ENCODE assay signal across 16 cellular contexts in genomic region chr2:96625571-96626552, GRCh38. TPM values are rescaled to one million over a fixed set of nuclear protein-coding genes. Genes with fewer than 3 reads are reported as not detected.
A peak's percentile ranks its signal among the peaks of the same experiment; 100 is the strongest.
DNase-seq lines count a peak whose midpoint lies in the region; ATAC-seq, FAIRE-seq and TF ChIP-seq lines count a peak whose summit lies in the region.
"Had no signal": no experiment of that assay in that cellular context is flagged by ENCODE, and none has a peak within 500 bp of the region (broad histone marks: within the 10 kb centered on the region; RNA-seq: fewer than 3 reads in every experiment).

No MANE protein-coding gene starts in this region.

- no peaks in the 10 kb centered on the region for H3K79me2 ChIP-seq in HepG2 (ENCODE audit: insufficient read depth, low read length)

- no peaks in the 10 kb centered on the region for H3K27me3 Mint-ChIP-seq in nephron (ENCODE audit: low read depth)
- H3K27me3 Mint-ChIP-seq in activated T-helper 17 cell treated with anti-CD3 and anti-CD28 coated beads, Interleukin-2, amount 50 U/mL, for 72 hours = no peaks in the 10 kb centered on the region

- TF ChIP-seq CTCF in HepG2 (CRISPR knock-in tag; IDR thresholded peaks at IDR 0.05) (no peak), right lobe of liver (IDR thresholded peaks at IDR 0.05) (no peak), nephron (IDR thresholded peaks at IDR 0.05; ENCODE audit: unreplicated experiment in 3 of 3) (no peak)

- TF ChIP-seq RAD21 in HepG2 (CRISPR knock-in tag; IDR thresholded peaks at IDR 0.05) = no peak

- in situ Hi-C loops in HepG2 (cut with HindIII; ENCODE audit: extremely low pct_ligation_motif_present, low pct_unique_long_range_greater_than_20kb) = no loop called here

- no peak overlapping the region for H3K4me3 Mint-ChIP-seq in nephron
- H3K4me3 Mint-ChIP-seq in activated T-helper 17 cell treated with anti-CD3 and anti-CD28 coated beads, Interleukin-2, amount 50 U/mL, for 72 hours = no peak overlapping the region
- H3K4me3 Mint-ChIP-seq: GM23338, neural progenitor cell had no signal

- no peak for FAIRE-seq in HepG2 (lab: Jason Lieb, UNC)

- no peak for TF ChIP-seq POLR2A in HepG2 (IDR thresholded peaks at IDR 0.05; ENCODE audit: insufficient read depth in 1 of 2, low read depth in 2 of 2, low read length in 2 of 2)
- TF ChIP-seq POLR2A in right lobe of liver (IDR thresholded peaks at IDR 0.05) = no peak
- TF ChIP-seq POLR2A in erythroblast (IDR thresholded peaks at IDR 0.05; ENCODE audit: low read length) = no peak

- ATAC-seq in HepG2 (no peak), right lobe of liver (no peak), GM21381 (IDR thresholded peaks at IDR 0.05; ENCODE audit: unreplicated experiment) (no peak)
- ATAC-seq in activated T-helper 17 cell treated with anti-CD3 and anti-CD28 coated beads, Interleukin-2, amount 50 U/mL, for 72 hours (replicated peaks) = no peak
- ATAC-seq: GM23338, left lobe of liver had no signal

- intact Hi-C loops in HepG2 (cut with micrococcal nuclease; ENCODE audit: unreplicated experiment) (no loop called here), right lobe of liver (cut with DNase I) (no loop called here)

- H3K4me1 Mint-ChIP-seq in nephron = peaks cover 17% of the 10 kb centered on the region
- peaks cover 13% of the 10 kb centered on the region for H3K4me1 Mint-ChIP-seq in activated T-helper 17 cell treated with anti-CD3 and anti-CD28 coated beads, Interleukin-2, amount 50 U/mL, for 72 hours
- H3K4me1 Mint-ChIP-seq: GM23338 had no signal

- H3K9me3 ChIP-seq in HepG2 (ENCODE audit: low read length) = no peaks in the 10 kb centered on the region
- no peaks in the 10 kb centered on the region for H3K9me3 ChIP-seq in right lobe of liver

- H3K9ac ChIP-seq in HepG2 (ENCODE audit: insufficient read depth, low read depth, low read length) = no peak overlapping the region
- H3K9ac ChIP-seq: neural progenitor cell had no signal

- H3K4me3 ChIP-seq in HepG2 (replicated peaks in 1 of 3; ENCODE audit: insufficient read depth in 1 of 3, low read depth in 2 of 3, low read length in 3 of 3) = no peak overlapping the region
- H3K4me3 ChIP-seq in right lobe of liver = no peak overlapping the region
- H3K4me3 ChIP-seq: GM23338, neural progenitor cell had no signal

- TF ChIP-seq EP300 in HepG2 (IDR thresholded peaks at IDR 0.05; ENCODE audit: low read depth in 2 of 2, low read length in 2 of 2) (no peak), HepG2 (CRISPR knock-in tag; IDR thresholded peaks at IDR 0.05; ENCODE audit: borderline replicate concordance) (no peak)

- peaks cover 63% of the 10 kb centered on the region for H3K36me3 Mint-ChIP-seq in nephron (ENCODE audit: low read depth)
- peaks cover 94% of the 10 kb centered on the region for H3K36me3 Mint-ChIP-seq in activated T-helper 17 cell treated with anti-CD3 and anti-CD28 coated beads, Interleukin-2, amount 50 U/mL, for 72 hours (ENCODE audit: low read depth)

- peaks cover 15% of the 10 kb centered on the region for H3K4me1 ChIP-seq in HepG2 (ENCODE audit: insufficient read depth, low read length)
- H3K4me1 ChIP-seq in right lobe of liver = peaks cover 0 to 3% (median 0%) of the 10 kb centered on the region in 4 donors
- H3K4me1 ChIP-seq: neural progenitor cell had no signal

- WGBS in HepG2 (ENCODE audit: low lambda C conversion rate) = 89% methylated on average over 5 of the region's 5 CpGs
- 60% methylated on average over 5 of the region's 5 CpGs for WGBS in right lobe of liver (ENCODE audit: insufficient coverage, low coverage, low lambda C conversion rate, missing lambda C conversion rate)

- CTCF ChIA-PET in HepG2 (lab: Yijun Ruan, JAX; ENCODE audit: low intra/inter-chr PET ratio, low total read pairs) = no interaction called here

- H3K27ac Mint-ChIP-seq in nephron = peak overlapping the region; percentile 20 to 79 (median 78)
- no peak overlapping the region for H3K27ac Mint-ChIP-seq in activated T-helper 17 cell treated with anti-CD3 and anti-CD28 coated beads, Interleukin-2, amount 50 U/mL, for 72 hours
- H3K27ac Mint-ChIP-seq: GM23338, neural progenitor cell had no signal

- H4K20me1 ChIP-seq in HepG2 (ENCODE audit: insufficient read depth, low read length) = no peaks in the 10 kb centered on the region

- H3K9me3 Mint-ChIP-seq in nephron = no peaks in the 10 kb centered on the region
- H3K9me3 Mint-ChIP-seq in activated T-helper 17 cell treated with anti-CD3 and anti-CD28 coated beads, Interleukin-2, amount 50 U/mL, for 72 hours = no peaks in the 10 kb centered on the region
- H3K9me3 Mint-ChIP-seq: GM23338, neural progenitor cell had no signal

- H3K4me2 ChIP-seq in HepG2 (ENCODE audit: low read depth, low read length) = no peak overlapping the region
- H3K4me2 ChIP-seq: GM23338, neural progenitor cell had no signal

- H3K27ac ChIP-seq in HepG2 (ENCODE audit: extremely low read length, insufficient read depth, low read length) (no peak overlapping the region), right lobe of liver (no peak overlapping the region)
- H3K27ac ChIP-seq: neural progenitor cell had no signal

- DNase-seq in HepG2 (ENCODE audit: low spot score) (no peak), right lobe of liver (no peak), dermis blood vessel endothelial cell (peak; percentile 50), erythroblast (lab: John Stamatoyannopoulos, UW) (no peak), NCI-H1105 treated with DMSO at 0.1 percent for 48 hours (lab: John Stamatoyannopoulos, UW) (no peak)
- DNase-seq: activated CD4-positive, alpha-beta T cell treated with anti-CD3 and anti-CD28 coated beads, Interleukin-2, amount 50 U/mL, for 1 hour; hippocampal formation; NCI-H146; NCI-H748 treated with DMSO at 0.1 percent for 48 hours had no signal

- H3K36me3 ChIP-seq in HepG2 (replicated peaks in 1 of 2; ENCODE audit: control insufficient read depth in 1 of 2, insufficient read depth in 2 of 2, low read length in 2 of 2) (peaks cover 3 to 59% of the 10 kb centered on the region in 2 experiments), right lobe of liver (peaks cover 0 to 24% (median 8%) of the 10 kb centered on the region in 4 donors)

- no peak overlapping the region for H2AFZ ChIP-seq in HepG2 (ENCODE audit: low read length)
- H2AFZ ChIP-seq: GM23338, neural progenitor cell had no signal

- BruUV-seq in HepG2 (replicated peaks; lab: Mats Ljungman, UMichigan) = no TSS peak

- POLR2A ChIA-PET in HepG2 (lab: Yijun Ruan, JAX) = no interaction called here

- H3K27me3 ChIP-seq in HepG2 (ENCODE audit: control insufficient read depth in 1 of 2, insufficient read depth in 2 of 2, low read length in 2 of 2) (no peaks in the 10 kb centered on the region), right lobe of liver (no peaks in the 10 kb centered on the region)
- H3K27me3 ChIP-seq: neural progenitor cell had no signal

RNA-seq across cellular contexts. Expression of gene KANSL3, which starts 12.2 kb away (rescaled TPM):
- total RNA-seq in HepG2 (2016; rRNA removed; fragmentation: Illumina TruSeq; extraction: Trizol) = 37.3 and 43.9 TPM in 2 replicates
- total RNA-seq in HepG2 (2016; cell fraction: cytosol; rRNA removed; fragmentation: Illumina TruSeq; extraction: Trizol; ENCODE audit: low read depth) = 7.8 and 8.3 TPM in 2 replicates
- total RNA-seq in HepG2 (2016; cell fraction: insoluble cytoplasmic fraction; rRNA removed; fragmentation: Illumina TruSeq; extraction: Trizol) = 35.6 and 36.6 TPM in 2 replicates
- 26.4 and 26.5 TPM in 2 replicates for total RNA-seq in HepG2 (2016; cell fraction: membrane; rRNA removed; fragmentation: Illumina TruSeq; extraction: Trizol)
- total RNA-seq in HepG2 (2016; cell fraction: nucleus; rRNA removed; fragmentation: Illumina TruSeq; extraction: Trizol) = 40.0 and 44.1 TPM in 2 replicates
- polyA plus RNA-seq in HepG2 (2011; rRNA removed) = 20.8 and 28.2 TPM in 2 replicates
- 17.0 and 17.8 TPM in 2 replicates for polyA plus RNA-seq in HepG2 (2011; cell fraction: cytosol; rRNA removed)
- polyA plus RNA-seq in HepG2 (2011; cell fraction: nucleus; rRNA removed) = 63.0 and 65.8 TPM in 2 replicates
- 28.9 and 35.1 TPM in 2 replicates for polyA plus RNA-seq in HepG2 (2012)
- 3.4 TPM in 2 replicates for polyA plus RNA-seq in HepG2 (2016; cell fraction: cytosol; fragmentation: Illumina TruSeq; extraction: Trizol; ENCODE audit: low read depth)
- 26.9 and 34.3 TPM in 2 replicates for polyA plus RNA-seq in HepG2 (2016; cell fraction: insoluble cytoplasmic fraction; fragmentation: Illumina TruSeq; extraction: Trizol; ENCODE audit: low read depth)
- 12.0 and 12.5 TPM in 2 replicates for polyA plus RNA-seq in HepG2 (2016; cell fraction: membrane; fragmentation: Illumina TruSeq; extraction: Trizol; ENCODE audit: low read depth)
- polyA plus RNA-seq in HepG2 (2016; cell fraction: nucleus; fragmentation: Illumina TruSeq; extraction: Trizol; ENCODE audit: insufficient read depth, low read depth) = 50.8 and 58.3 TPM in 2 replicates
- 85.2 and 180 TPM in 2 replicates for polyA minus RNA-seq in HepG2 (2011; rRNA and poly(A)+ RNA removed; ENCODE audit: low replicate concordance)
- polyA minus RNA-seq in HepG2 (2011; cell fraction: cytosol; rRNA and poly(A)+ RNA removed) = 19.0 and 20.2 TPM in 2 replicates
- polyA minus RNA-seq in HepG2 (2011; cell fraction: nucleus; rRNA and poly(A)+ RNA removed) = 73.1 and 81.1 TPM in 2 replicates
- 10 to 100 TPM; 17.3 to 29.3 (median 21.6) TPM for total RNA-seq in right lobe of liver
- total RNA-seq in dermis blood vessel endothelial cell = 27.7 and 32.8 TPM in 2 replicates
- 10 to 100 TPM; 59.5 to 59.7 TPM for total RNA-seq in activated T-helper 17 cell treated with anti-CD3 and anti-CD28 coated beads, Interleukin-2, amount 50 U/mL, for 72 hours

RNA-seq across cellular contexts. Expression of gene FER1L5, which starts 16.7 kb away (rescaled TPM):
- 0.02 TPM in 1 of 2 replicates, not detected in the other for total RNA-seq in HepG2 (2016; rRNA removed; fragmentation: Illumina TruSeq; extraction: Trizol)
- total RNA-seq in HepG2 (2016; cell fraction: cytosol; rRNA removed; fragmentation: Illumina TruSeq; extraction: Trizol; ENCODE audit: low read depth) = not detected in 2 replicates
- total RNA-seq in HepG2 (2016; cell fraction: insoluble cytoplasmic fraction; rRNA removed; fragmentation: Illumina TruSeq; extraction: Trizol) = 0.02 TPM in 1 of 2 replicates, not detected in the other
- total RNA-seq in HepG2 (2016; cell fraction: membrane; rRNA removed; fragmentation: Illumina TruSeq; extraction: Trizol) = 0.03 TPM in 1 of 2 replicates, not detected in the other
- total RNA-seq in HepG2 (2016; cell fraction: nucleus; rRNA removed; fragmentation: Illumina TruSeq; extraction: Trizol) = 0.12 and 0.16 TPM in 2 replicates
- 0.08 and 0.22 TPM in 2 replicates for polyA plus RNA-seq in HepG2 (2011; rRNA removed)
- polyA plus RNA-seq in HepG2 (2011; cell fraction: cytosol; rRNA removed) = 0.01 and 0.03 TPM in 2 replicates
- polyA plus RNA-seq in HepG2 (2011; cell fraction: nucleus; rRNA removed) = 1.2 and 1.4 TPM in 2 replicates
- 0.09 and 0.15 TPM in 2 replicates for polyA plus RNA-seq in HepG2 (2012)
- polyA plus RNA-seq in HepG2 (2016; cell fraction: cytosol; fragmentation: Illumina TruSeq; extraction: Trizol; ENCODE audit: low read depth) = not detected in 2 replicates
- polyA plus RNA-seq in HepG2 (2016; cell fraction: insoluble cytoplasmic fraction; fragmentation: Illumina TruSeq; extraction: Trizol; ENCODE audit: low read depth) = not detected in 2 replicates
- not detected in 2 replicates for polyA plus RNA-seq in HepG2 (2016; cell fraction: membrane; fragmentation: Illumina TruSeq; extraction: Trizol; ENCODE audit: low read depth)
- polyA plus RNA-seq in HepG2 (2016; cell fraction: nucleus; fragmentation: Illumina TruSeq; extraction: Trizol; ENCODE audit: insufficient read depth, low read depth) = 0.12 and 0.25 TPM in 2 replicates
- 0.07 and 0.16 TPM in 2 replicates for polyA minus RNA-seq in HepG2 (2011; rRNA and poly(A)+ RNA removed; ENCODE audit: low replicate concordance)
- polyA minus RNA-seq in HepG2 (2011; cell fraction: cytosol; rRNA and poly(A)+ RNA removed) = not detected in 2 replicates
- 0.25 and 0.26 TPM in 2 replicates for polyA minus RNA-seq in HepG2 (2011; cell fraction: nucleus; rRNA and poly(A)+ RNA removed)
- not detected for total RNA-seq in right lobe of liver
- under 0.01 TPM in 1 of 2 replicates, not detected in the other for total RNA-seq in dermis blood vessel endothelial cell
- not detected for total RNA-seq in activated T-helper 17 cell treated with anti-CD3 and anti-CD28 coated beads, Interleukin-2, amount 50 U/mL, for 72 hours
- total RNA-seq: subcutaneous adipose tissue had no signal
